ENCODE assay signal across 21 cellular contexts in genomic region chr1:51308636-51309035, GRCh38. TPM values are rescaled to one million over a fixed set of nuclear protein-coding genes. Genes with fewer than 3 reads are reported as not detected.
"Had no signal": no experiment of that assay in that cellular context is flagged by ENCODE, and none has a peak within 500 bp of the region (broad histone marks: within the 10 kb centered on the region; RNA-seq: fewer than 3 reads in every experiment).

No MANE protein-coding gene starts in this region.

- H3K36me3 ChIP-seq: SJSA1 had no signal

- H3K4me3 ChIP-seq: SJSA1, SK-N-MC had no signal

- H3K27ac Mint-ChIP-seq: IgD-negative memory B cell had no signal

- H3K4me3 Mint-ChIP-seq: IgD-negative memory B cell had no signal

- H3K9me3 ChIP-seq: SJSA1 had no signal

- H3K27ac ChIP-seq: SJSA1, SK-N-MC had no signal

- H3K36me3 Mint-ChIP-seq: IgD-negative memory B cell had no signal

- H3K9me3 Mint-ChIP-seq: IgD-negative memory B cell had no signal

- H3K27me3 ChIP-seq: SJSA1 had no signal

- DNase-seq: KBM-7, MV-4-11, NCI-H1048, NCI-H1105, NCI-H1436 treated with DMSO at 0.1 percent for 48 hours, NCI-H1694, NCI-H187 treated with DMSO at 0.1 percent for 48 hours, NCI-H2029 treated with DMSO at 0.1 percent for 48 hours, NCI-H2171 treated with DMSO at 0.1 percent for 48 hours, NCI-H524, NCI-H526 treated with DMSO at 0.1 percent for 48 hours, NCI-H748 treated with DMSO at 0.1 percent for 48 hours, Right ventricle myocardium superior, RPMI8226, SIG-M5 had no signal

- FAIRE-seq: RCC 7860 had no signal

- H3K27me3 Mint-ChIP-seq: IgD-negative memory B cell had no signal

RNA-seq across cellular contexts. Expression of gene TTC39A, which starts 21.7 kb away (rescaled TPM):
- total RNA-seq: HT1080, LHCN-M2, SJSA1 had no signal
- polyA plus RNA-seq: IgD-negative memory B cell had no signal
